16 cellular contexts compared by ENCODE assay signal in genomic region chr5:54876-55569, GRCh38. TPM values are rescaled to one million over a fixed set of nuclear protein-coding genes. Genes with fewer than 3 reads are reported as not detected.
DNase-seq lines count a peak whose midpoint lies in the region; ATAC-seq and TF ChIP-seq lines count a peak whose summit lies in the region.
"Had no signal": no experiment of that assay in that cellular context is flagged by ENCODE, and none has a peak within 500 bp of the region (broad histone marks: within the 10 kb centered on the region; RNA-seq: fewer than 3 reads in every experiment).

No MANE protein-coding gene starts in this region.

- intact Hi-C loops in naive thymus-derived CD4-positive, alpha-beta T cell (cut with micrococcal nuclease): no loop called here
- intact Hi-C loops in esophagus squamous epithelium (cut with DNase I): no loop called here

- no peak for TF ChIP-seq POLR2A in esophagus squamous epithelium (IDR thresholded peaks at IDR 0.05)

- peaks cover 24 to 65% (median 42%) of the 10 kb centered on the region in 5 donors for H3K27me3 Mint-ChIP-seq in naive thymus-derived CD4-positive, alpha-beta T cell

- no peak overlapping the region for H3K27ac Mint-ChIP-seq in naive thymus-derived CD4-positive, alpha-beta T cell

- H3K4me3 Mint-ChIP-seq in naive thymus-derived CD4-positive, alpha-beta T cell: peak overlapping the region in 7 of 10 donors; percentile 26 to 77 (median 59)

- peaks cover 0 to 19% (median 11%) of the 10 kb centered on the region in 11 donors for H3K9me3 Mint-ChIP-seq in naive thymus-derived CD4-positive, alpha-beta T cell

- POLR2A ChIA-PET in naive thymus-derived CD4-positive, alpha-beta T cell (lab: Charles Lee): no interaction called here

- H3K27ac ChIP-seq in VCaP: peak overlapping the region; percentile 49
- no peak overlapping the region for H3K27ac ChIP-seq in naive thymus-derived CD4-positive, alpha-beta T cell (ENCODE audit: low read depth, low read length)
- no peak overlapping the region for H3K27ac ChIP-seq in esophagus squamous epithelium
- H3K27ac ChIP-seq: 22Rv1, hepatocyte, left ventricle myocardium inferior, skin epidermis, stomach had no signal

- H3K27me3 ChIP-seq in naive thymus-derived CD4-positive, alpha-beta T cell (ENCODE audit: control insufficient read depth in 2 of 2, insufficient read depth in 2 of 2, low read length in 2 of 2): no peaks in the 10 kb centered on the region
- H3K27me3 ChIP-seq in esophagus squamous epithelium: peaks cover 0 to 79% (median 12%) of the 10 kb centered on the region in 4 donors

- no peaks in the 10 kb centered on the region for H3K36me3 ChIP-seq in naive thymus-derived CD4-positive, alpha-beta T cell (ENCODE audit: control insufficient read depth in 2 of 3, insufficient read depth in 3 of 3, low read length in 3 of 3)
- H3K36me3 ChIP-seq in esophagus squamous epithelium: no peaks in the 10 kb centered on the region
- H3K36me3 ChIP-seq: left ventricle myocardium inferior, stomach had no signal

- peaks cover 0 to 9% (median 0%) of the 10 kb centered on the region in 5 donors for H3K36me3 Mint-ChIP-seq in naive thymus-derived CD4-positive, alpha-beta T cell

- H3K4me1 Mint-ChIP-seq in naive thymus-derived CD4-positive, alpha-beta T cell: peaks cover 0 to 7% (median 3%) of the 10 kb centered on the region in 7 donors

- DNase-seq in DMS153 (lab: John Stamatoyannopoulos, UW): peak; percentile 24
- DNase-seq in DMS153 treated with DMSO at 0.1 percent for 48 hours (lab: John Stamatoyannopoulos, UW; ENCODE audit: unreplicated experiment): no peak
- DNase-seq in DMS79 (lab: John Stamatoyannopoulos, UW): peak; percentile 18
- no peak for DNase-seq in naive thymus-derived CD4-positive, alpha-beta T cell
- no peak for DNase-seq in mucosa of gallbladder (ENCODE audit: low spot score)
- no peak for DNase-seq in stimulated activated naive CD4-positive, alpha-beta T cell treated with Interleukin-2 at 50 U/mL for 16 hours (lab: John Stamatoyannopoulos, UW)
- DNase-seq in esophagus squamous epithelium (lab: John Stamatoyannopoulos, UW): no peak
- DNase-seq: GDM1, Karpas-422, left ventricle myocardium inferior, stomach had no signal

- ATAC-seq in naive thymus-derived CD4-positive, alpha-beta T cell: no peak
- ATAC-seq: esophagus mucosa had no signal

- no peak overlapping the region for H3K4me3 ChIP-seq in naive thymus-derived CD4-positive, alpha-beta T cell (ENCODE audit: low read length)
- no peak overlapping the region for H3K4me3 ChIP-seq in esophagus squamous epithelium
- H3K4me3 ChIP-seq: hepatocyte had no signal

- WGBS in esophagus squamous epithelium, 2 donors: 77 to 87% methylated on average over 13 to 26 of the region's 28 CpGs

- H3K9me3 ChIP-seq in naive thymus-derived CD4-positive, alpha-beta T cell (ENCODE audit: control insufficient read depth in 2 of 3, low read length in 3 of 3): peaks cover 0 to 5% (median 0%) of the 10 kb centered on the region in 3 experiments
- H3K9me3 ChIP-seq in esophagus squamous epithelium: no peaks in the 10 kb centered on the region
- H3K9me3 ChIP-seq: stomach had no signal

- CTCF ChIA-PET in naive thymus-derived CD4-positive, alpha-beta T cell (lab: Charles Lee): no interaction called here

- no peaks in the 10 kb centered on the region for H3K4me1 ChIP-seq in naive thymus-derived CD4-positive, alpha-beta T cell (ENCODE audit: control insufficient read depth in 2 of 2, insufficient read depth in 2 of 2, low read length in 2 of 2)
- peaks cover 14 to 19% (median 16%) of the 10 kb centered on the region in 3 donors for H3K4me1 ChIP-seq in esophagus squamous epithelium

- TF ChIP-seq CTCF in VCaP (conservative IDR thresholded peaks at IDR 0.05) (no peak), esophagus squamous epithelium (IDR thresholded peaks at IDR 0.05) (no peak)

RNA-seq across cellular contexts. Expression of gene PLEKHG4B, which starts 36.9 kb away (rescaled TPM):
- total RNA-seq in naive thymus-derived CD4-positive, alpha-beta T cell: 1 to 10 TPM in 1 of 5 experiments, under 1 TPM in 1, not detected in 3; 0.39 to 2.0 TPM
- polyA plus RNA-seq in naive thymus-derived CD4-positive, alpha-beta T cell: not detected
- total RNA-seq in mucosa of gallbladder (0.09 TPM), esophagus squamous epithelium (1 to 10 TPM in 1 of 4 donors, under 1 TPM in 3; 0.12 to 1.2 (median 0.21) TPM)
- total RNA-seq: left ventricle myocardium inferior had no signal

Comparison
In these comparisons a context has a peak if more than half of its experiments do, and no peak if none do; other contexts are left out.
1. DNase-seq: peak in DMS153 (single experiment) and DMS79 (single experiment); none in DMS153 treated with DMSO at 0.1 percent for 48 hours (single experiment), naive thymus-derived CD4-positive, alpha-beta T cell (0 of 9), mucosa of gallbladder (single experiment), stimulated activated naive CD4-positive, alpha-beta T cell treated with Interleukin-2 at 50 U/mL for 16 hours (single experiment) and esophagus squamous epithelium (single experiment).